ENCODE assay signal across 13 cellular contexts in the genomic region with DNA sequence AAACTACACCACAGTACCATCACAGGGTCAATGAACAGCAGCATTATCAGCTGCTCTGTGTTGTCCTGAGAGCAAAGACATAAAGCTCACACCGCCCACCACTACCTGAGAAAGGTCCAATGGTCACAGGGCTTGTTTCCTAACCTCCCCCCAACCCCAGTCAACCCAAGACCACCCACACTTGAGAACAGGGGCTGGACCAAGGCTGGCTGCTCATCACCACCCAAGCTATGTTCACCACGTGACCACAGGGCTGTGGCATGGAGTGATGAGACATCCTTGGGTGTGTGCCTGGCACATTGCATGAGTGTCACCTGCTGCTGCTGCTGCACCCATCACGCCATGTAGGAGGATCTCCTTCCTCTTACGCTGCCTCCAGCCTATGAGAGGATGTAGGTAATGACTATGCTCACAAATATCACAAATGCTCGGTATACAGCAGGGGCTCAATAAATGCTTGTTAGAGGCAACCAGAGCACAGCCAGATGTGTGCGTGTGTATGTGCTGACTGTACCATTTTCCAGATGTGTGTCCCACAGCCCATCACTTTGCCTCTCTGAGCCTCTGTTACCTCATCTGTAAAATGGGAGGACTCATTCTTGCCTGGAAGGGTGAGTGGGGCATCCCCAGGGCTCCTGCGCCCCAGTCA. TPM values are rescaled to one million over a fixed set of nuclear protein-coding genes. Genes with fewer than 3 reads are reported as not detected.
DNase-seq lines count a peak whose midpoint lies in the region; ATAC-seq and TF ChIP-seq lines count a peak whose summit lies in the region.
"Had no signal": no experiment of that assay in that cellular context is flagged by ENCODE, and none has a peak within 500 bp of the region (broad histone marks: within the 10 kb centered on the region; RNA-seq: fewer than 3 reads in every experiment).

No MANE protein-coding gene starts in this region.

- H3K27ac ChIP-seq in epithelial cell of prostate (peak overlapping the region; percentile 57), upper lobe of right lung (no peak overlapping the region), esophagus muscularis mucosa (replicated peaks in 1 of 4) (no peak overlapping the region)

- WGBS in esophagus muscularis mucosa: 89% methylated on average over 5 of the region's 7 CpGs

- H3K36me3 ChIP-seq in upper lobe of right lung (no peaks in the 10 kb centered on the region), esophagus muscularis mucosa (no peaks in the 10 kb centered on the region)
- H3K36me3 ChIP-seq: HAP-1 had no signal

- H3K27me3 Mint-ChIP-seq in activated naive CD8-positive, alpha-beta T cell treated with anti-CD3 and anti-CD28 coated beads, Interleukin-2, amount 50 U/mL, for 24 hours: peaks cover 20% of the 10 kb centered on the region
- peaks cover 36% of the 10 kb centered on the region for H3K27me3 Mint-ChIP-seq in activated naive CD8-positive, alpha-beta T cell treated with anti-CD3 and anti-CD28 coated beads for 36 hours
- no peaks in the 10 kb centered on the region for H3K27me3 Mint-ChIP-seq in chondrocyte (ENCODE audit: low read depth)

- H3K4me1 ChIP-seq in upper lobe of right lung (no peaks in the 10 kb centered on the region), esophagus muscularis mucosa (no peaks in the 10 kb centered on the region)
- H3K4me1 ChIP-seq: HAP-1 had no signal

- no peak overlapping the region for H3K4me3 Mint-ChIP-seq in activated naive CD8-positive, alpha-beta T cell treated with anti-CD3 and anti-CD28 coated beads, Interleukin-2, amount 50 U/mL, for 24 hours
- H3K4me3 Mint-ChIP-seq in activated naive CD8-positive, alpha-beta T cell treated with anti-CD3 and anti-CD28 coated beads for 36 hours: no peak overlapping the region
- H3K4me3 Mint-ChIP-seq in chondrocyte (ENCODE audit: unreplicated experiment): no peak overlapping the region
- H3K4me3 Mint-ChIP-seq: activated T-cell treated with anti-CD3 and anti-CD28 coated beads, Interleukin-2, amount 50 U/mL, for 24 hours had no signal

- H3K9me3 Mint-ChIP-seq in activated naive CD8-positive, alpha-beta T cell treated with anti-CD3 and anti-CD28 coated beads, Interleukin-2, amount 50 U/mL, for 24 hours: no peaks in the 10 kb centered on the region
- no peaks in the 10 kb centered on the region for H3K9me3 Mint-ChIP-seq in activated naive CD8-positive, alpha-beta T cell treated with anti-CD3 and anti-CD28 coated beads for 36 hours
- peaks cover 2% of the 10 kb centered on the region for H3K9me3 Mint-ChIP-seq in chondrocyte (ENCODE audit: low read depth)
- H3K9me3 Mint-ChIP-seq: activated T-cell treated with anti-CD3 and anti-CD28 coated beads, Interleukin-2, amount 50 U/mL, for 24 hours had no signal

- TF ChIP-seq EP300 in esophagus muscularis mucosa (IDR thresholded peaks at IDR 0.05): no peak

- TF ChIP-seq POLR2A in esophagus muscularis mucosa (IDR thresholded peaks at IDR 0.05; ENCODE audit: low read depth): no peak

- no peak for DNase-seq in activated naive CD8-positive, alpha-beta T cell treated with anti-CD3 and anti-CD28 coated beads, Interleukin-2, amount 50 U/mL, for 24 hours
- DNase-seq in activated naive CD8-positive, alpha-beta T cell treated with anti-CD3 and anti-CD28 coated beads for 36 hours: no peak
- DNase-seq in epithelial cell of prostate (ENCODE audit: low read depth, low spot score) (peak; percentile 53), upper lobe of right lung (no peak), esophagus muscularis mucosa (ENCODE audit: extremely low spot score) (no peak), chondrocyte (ENCODE audit: low spot score) (no peak), NCI-H1092 treated with DMSO at 0.1 percent for 48 hours (lab: John Stamatoyannopoulos, UW) (no peak)
- DNase-seq: activated T-cell treated with anti-CD3 and anti-CD28 coated beads, Interleukin-2, amount 50 U/mL, for 24 hours; left ventricle myocardium superior; NCI-H1048; stimulated activated CD4-positive, alpha-beta T cell treated with anti-CD3 and anti-CD28 coated beads, Interleukin-12 subunit alpha, Interleukin-12 subunit beta, amount 100 ng/mL, for 4 hours had no signal

- H3K36me3 Mint-ChIP-seq in activated naive CD8-positive, alpha-beta T cell treated with anti-CD3 and anti-CD28 coated beads, Interleukin-2, amount 50 U/mL, for 24 hours (ENCODE audit: low read depth): no peaks in the 10 kb centered on the region
- no peaks in the 10 kb centered on the region for H3K36me3 Mint-ChIP-seq in activated naive CD8-positive, alpha-beta T cell treated with anti-CD3 and anti-CD28 coated beads for 36 hours
- no peaks in the 10 kb centered on the region for H3K36me3 Mint-ChIP-seq in chondrocyte (ENCODE audit: low read depth)

- H3K27me3 ChIP-seq in upper lobe of right lung (peaks cover 11% of the 10 kb centered on the region), esophagus muscularis mucosa (peaks cover 0 to 22% (median 4%) of the 10 kb centered on the region in 4 donors)

- no peak overlapping the region for H3K4me3 ChIP-seq in upper lobe of right lung
- H3K4me3 ChIP-seq in esophagus muscularis mucosa: no peak overlapping the region
- H3K4me3 ChIP-seq: HAP-1 had no signal

- no peaks in the 10 kb centered on the region for H3K9me3 ChIP-seq in upper lobe of right lung
- no peaks in the 10 kb centered on the region for H3K9me3 ChIP-seq in esophagus muscularis mucosa
- H3K9me3 ChIP-seq: HAP-1 had no signal

- ATAC-seq in activated naive CD8-positive, alpha-beta T cell treated with anti-CD3 and anti-CD28 coated beads, Interleukin-2, amount 50 U/mL, for 24 hours: peak; percentile 85
- peak; percentile 51 for ATAC-seq in HG03432 (IDR thresholded peaks at IDR 0.05; ENCODE audit: unreplicated experiment)
- ATAC-seq in upper lobe of right lung: peak; percentile 18
- ATAC-seq: left ventricle myocardium superior had no signal

- peaks cover 17% of the 10 kb centered on the region for H3K4me1 Mint-ChIP-seq in activated naive CD8-positive, alpha-beta T cell treated with anti-CD3 and anti-CD28 coated beads, Interleukin-2, amount 50 U/mL, for 24 hours
- H3K4me1 Mint-ChIP-seq in activated naive CD8-positive, alpha-beta T cell treated with anti-CD3 and anti-CD28 coated beads for 36 hours: no peaks in the 10 kb centered on the region
- peaks cover 3% of the 10 kb centered on the region for H3K4me1 Mint-ChIP-seq in chondrocyte (ENCODE audit: low read depth)

- TF ChIP-seq CTCF in upper lobe of right lung (IDR thresholded peaks at IDR 0.05): no peak
- TF ChIP-seq CTCF in esophagus muscularis mucosa (IDR thresholded peaks at IDR 0.05): no peak
- TF ChIP-seq CTCF in chondrocyte (IDR thresholded peaks at IDR 0.05): no peak

- H3K27ac Mint-ChIP-seq in activated naive CD8-positive, alpha-beta T cell treated with anti-CD3 and anti-CD28 coated beads, Interleukin-2, amount 50 U/mL, for 24 hours: no peak overlapping the region
- no peak overlapping the region for H3K27ac Mint-ChIP-seq in activated naive CD8-positive, alpha-beta T cell treated with anti-CD3 and anti-CD28 coated beads for 36 hours
- no peak overlapping the region for H3K27ac Mint-ChIP-seq in chondrocyte (ENCODE audit: unreplicated experiment)
- H3K27ac Mint-ChIP-seq: activated T-cell treated with anti-CD3 and anti-CD28 coated beads, Interleukin-2, amount 50 U/mL, for 24 hours had no signal

- intact Hi-C loops in upper lobe of right lung (cut with DNase I) (no loop called here), esophagus muscularis mucosa (cut with DNase I) (no loop called here)

RNA-seq across cellular contexts. Expression of a gene that starts 23.3 kb away (rescaled TPM):
- total RNA-seq in activated naive CD8-positive, alpha-beta T cell treated with anti-CD3 and anti-CD28 coated beads for 36 hours: under 1 TPM; 0.12 to 0.31 TPM
- 93.8 TPM for total RNA-seq in upper lobe of right lung
- 10 to 100 TPM; 19.5 to 39.8 (median 32.5) TPM for total RNA-seq in esophagus muscularis mucosa
- 16.2 to 25.6 TPM (median 24.9 TPM) in 3 replicates for total RNA-seq in chondrocyte

Comparison
In these comparisons a context has a peak if more than half of its experiments do, and no peak if none do; other contexts are left out.
1. ATAC-seq: peak in every context shown above with its lines; median percentile 85 in activated naive CD8-positive, alpha-beta T cell treated with anti-CD3 and anti-CD28 coated beads, Interleukin-2, amount 50 U/mL, for 24 hours; 51 in HG03432; 18 in upper lobe of right lung.
2. RNA of a gene that starts 23.3 kb away (total RNA-seq): 93.8 TPM in upper lobe of right lung (single experiment), 19.5 to 39.8 TPM in esophagus muscularis mucosa and 16.2 to 25.6 TPM in chondrocyte; 0.12 to 0.31 TPM in activated naive CD8-positive, alpha-beta T cell treated with anti-CD3 and anti-CD28 coated beads for 36 hours; every median in the first group is over 10 times any median in the second.